In the genomic region with DNA sequence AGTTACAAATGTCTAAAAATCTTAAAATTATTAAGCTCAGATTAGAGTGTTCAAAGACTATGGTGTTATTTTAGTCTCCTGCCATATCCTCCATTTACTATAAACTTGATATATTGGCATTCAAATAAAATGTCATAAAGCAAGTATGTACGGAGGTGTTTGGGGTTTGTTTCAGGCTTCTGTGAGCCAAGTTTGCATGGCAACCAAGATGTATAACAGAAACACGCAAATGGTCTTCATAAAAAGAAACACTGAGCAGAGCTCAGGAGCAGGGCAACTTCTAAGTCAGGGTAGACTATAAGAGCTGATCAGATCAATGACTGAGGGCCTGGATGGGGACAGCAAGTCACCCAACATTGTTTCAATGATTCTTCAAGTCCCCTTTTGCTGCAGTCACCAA, we compare ENCODE assay signal across 11 cellular contexts. TPM values are rescaled to one million over a fixed set of nuclear protein-coding genes. Genes with fewer than 3 reads are reported as not detected.
"Had no signal": no experiment of that assay in that cellular context is flagged by ENCODE, and none has a peak within 500 bp of the region (broad histone marks: within the 10 kb centered on the region; RNA-seq: fewer than 3 reads in every experiment).

No MANE protein-coding gene starts in this region.

- H3K4me3 Mint-ChIP-seq: GM23338, H9, HFFc6 had no signal

- H3K4me1 ChIP-seq: HAP-1 had no signal

- FAIRE-seq: H1, H54 had no signal

- H3K36me3 ChIP-seq: HAP-1 had no signal

- H3K9me3 Mint-ChIP-seq: GM23338, HFFc6 had no signal

- H3K27ac ChIP-seq: GM23248 had no signal

- H3K9me3 ChIP-seq: HAP-1 had no signal

- H3K4me3 ChIP-seq: GM23248, GM23338, HAP-1 had no signal

- ATAC-seq: GM23338, HCT116 had no signal

- H3K27ac Mint-ChIP-seq: GM23338, H9, HFFc6 had no signal

- H3K9ac ChIP-seq: GM23248 had no signal

- DNase-seq: GM23248, GOT3, H7, H9, HCEC 1CT, HFFc6 had no signal

RNA-seq across cellular contexts. Expression of gene OSR1, which starts 20.5 kb away (rescaled TPM):
- total RNA-seq: H7 had no signal
- polyA plus RNA-seq: GM23338 had no signal
